Comparison of ENCODE assay signal across 35 cellular contexts in genomic region chr1:198915327-198916231, GRCh38.
DNase-seq lines count a peak whose midpoint lies in the region; ATAC-seq and TF ChIP-seq lines count a peak whose summit lies in the region.
"Had no signal": no experiment of that assay in that cellular context is flagged by ENCODE, and none has a peak within 500 bp of the region (broad histone marks: within the 10 kb centered on the region; RNA-seq: fewer than 3 reads in every experiment).

No MANE protein-coding gene starts in this region.

- no peaks in the 10 kb centered on the region for H3K36me3 Mint-ChIP-seq in natural killer cell
- H3K36me3 Mint-ChIP-seq in activated naive CD4-positive, alpha-beta T cell treated with anti-CD3 and anti-CD28 coated beads for 36 hours (ENCODE audit: low read depth), result peaks cover 8% of the 10 kb centered on the region

- H3K27me3 Mint-ChIP-seq in natural killer cell (ENCODE audit: low read depth in 2 of 2), result no peaks in the 10 kb centered on the region
- no peaks in the 10 kb centered on the region for H3K27me3 Mint-ChIP-seq in activated naive CD4-positive, alpha-beta T cell treated with anti-CD3 and anti-CD28 coated beads for 36 hours (ENCODE audit: low read depth)
- H3K27me3 Mint-ChIP-seq: effector memory CD8-positive, alpha-beta T cell had no signal

- CTCF ChIA-PET in RWPE1 (lab: Yijun Ruan, JAX), result interaction anchor here (0.8 kb wide), 1 partner anchor 11 kb away, joined by 3 read pairs; no protein-coding TSS in a partner anchor
- CTCF ChIA-PET in activated naive CD4-positive, alpha-beta T cell treated with anti-CD3 and anti-CD28 coated beads for 36 hours (lab: Charles Lee), result interaction anchor here (0.6 to 0.7 kb wide), 2 partner anchors 14 to 133 kb away, joined by 3 to 4 read pairs; no protein-coding TSS in a partner anchor

- no peak for ATAC-seq in natural killer cell
- ATAC-seq in sciatic nerve, result no peak
- no peak for ATAC-seq in omental fat pad (ENCODE audit: low FRiP score)
- ATAC-seq: activated naive CD4-positive, alpha-beta T cell treated with anti-CD3 and anti-CD28 coated beads, Interleukin-2, amount 50 U/mL, for 72 hours; effector memory CD8-positive, alpha-beta T cell; esophagus mucosa; K562; left lobe of liver; right cardiac atrium; stimulated activated naive CD8-positive, alpha-beta T cell treated with anti-CD3 and anti-CD28 coated beads, Interleukin-15, Interleukin-2, amounts not matched to agents 100 U/mL and 50 U/mL, for 24 hours had no signal

- peak overlapping the region; percentile 0 for H3K4me3 Mint-ChIP-seq in natural killer cell
- no peak overlapping the region for H3K4me3 Mint-ChIP-seq in activated naive CD4-positive, alpha-beta T cell treated with anti-CD3 and anti-CD28 coated beads for 36 hours
- H3K4me3 Mint-ChIP-seq: effector memory CD8-positive, alpha-beta T cell; H9; neural progenitor cell had no signal

- peaks cover 79 to 86% of the 10 kb centered on the region in 2 donors for H3K4me1 Mint-ChIP-seq in natural killer cell
- peaks cover 47% of the 10 kb centered on the region for H3K4me1 Mint-ChIP-seq in activated naive CD4-positive, alpha-beta T cell treated with anti-CD3 and anti-CD28 coated beads for 36 hours (ENCODE audit: low read depth)
- H3K4me1 Mint-ChIP-seq: neural progenitor cell had no signal

- no peak overlapping the region for H3K27ac ChIP-seq in RWPE1
- H3K27ac ChIP-seq: cardiac muscle cell, coronary artery, neural progenitor cell, spleen, WERI-Rb-1 had no signal

- peak overlapping the region; percentile 91 to 92 for H3K27ac Mint-ChIP-seq in natural killer cell
- H3K27ac Mint-ChIP-seq in activated naive CD4-positive, alpha-beta T cell treated with anti-CD3 and anti-CD28 coated beads for 36 hours, result no peak overlapping the region
- H3K27ac Mint-ChIP-seq: activated naive CD4-positive, alpha-beta T cell treated with anti-CD3 and anti-CD28 coated beads, Interleukin-2, amount 50 U/mL, for 72 hours; activated T-helper 2 cell treated with anti-CD3 and anti-CD28 coated beads, Interferon-gamma antibody, Interleukin-2, Interleukin-4, amounts not matched to agents 10 μg/mL and 5 μg/mL and 100 μg/mL, durations not matched to agents 14 hours and 24 hours and 36 hours; effector memory CD8-positive, alpha-beta T cell; H9; neural progenitor cell had no signal

- DNase-seq in ELR (ENCODE audit: low read depth) (peak; percentile 64), HT-29 (ENCODE audit: low spot score) (peak; percentile 35), RWPE1 (ENCODE audit: low spot score) (peak; percentile 73), natural killer cell (no peak), sciatic nerve (ENCODE audit: low spot score) (no peak), omental fat pad (ENCODE audit: low spot score) (no peak), NCI-H1048 (lab: John Stamatoyannopoulos, UW) (no peak)
- DNase-seq in activated naive CD4-positive, alpha-beta T cell treated with anti-CD3 and anti-CD28 coated beads for 36 hours, result no peak
- DNase-seq: activated CD4-positive, alpha-beta T cell treated with anti-CD3 and anti-CD28 coated beads for 4 hours; C1 segment of cervical spinal cord; effector memory CD8-positive, alpha-beta T cell; H9; head of caudate nucleus; mesenchymal stem cell; MM.1S; NCI-H2029; NCI-H2227 treated with DMSO at 0.1 percent for 48 hours; NCI-H526 treated with DMSO at 0.1 percent for 48 hours; NK-92 treated with Interleukin-12 subunit alpha and Interleukin-12 subunit beta, amount 100 ng/mL, for 24 hours; posterior cingulate gyrus; right cardiac atrium; SHP77; spleen; stimulated activated CD4-positive, alpha-beta T cell treated with anti-CD3 and anti-CD28 coated beads, Interleukin-2, amount 100 ng/mL, for 24 hours; stimulated activated naive CD8-positive, alpha-beta T cell treated with anti-CD3 and anti-CD28 coated beads, Interleukin-15, Interleukin-2, amounts not matched to agents 100 U/mL and 50 U/mL, for 24 hours; T1000; WERI-Rb-1 had no signal

- POLR2A ChIA-PET in RWPE1 (lab: Yijun Ruan, JAX; ENCODE audit: low non-redundant PET), result interaction anchor here (1.2 kb wide), 1 partner anchor 12 kb away, joined by 3 read pairs; no protein-coding TSS in a partner anchor

- intact Hi-C loops in natural killer cell (cut with micrococcal nuclease), result loop anchor here (5.0 kb wide), 1 partner anchor 128 kb away; no protein-coding TSS in a partner anchor
- intact Hi-C loops in sciatic nerve (cut with DNase I), result no loop called here
- intact Hi-C loops in activated naive CD4-positive, alpha-beta T cell treated with anti-CD3 and anti-CD28 coated beads for 36 hours (cut with micrococcal nuclease), result no loop called here

- TF ChIP-seq CTCF in RWPE1 (conservative IDR thresholded peaks at IDR 0.05; ENCODE audit: low read depth) (no peak), natural killer cell (IDR thresholded peaks at IDR 0.05) (no peak), omental fat pad (IDR thresholded peaks at IDR 0.05) (no peak)

- H3K9me3 Mint-ChIP-seq in natural killer cell, result peaks cover 2% of the 10 kb centered on the region in 2 donors
- peaks cover 4% of the 10 kb centered on the region for H3K9me3 Mint-ChIP-seq in activated naive CD4-positive, alpha-beta T cell treated with anti-CD3 and anti-CD28 coated beads for 36 hours
- H3K9me3 Mint-ChIP-seq: effector memory CD8-positive, alpha-beta T cell; H9 had no signal

Comparison
In these comparisons a context has a peak if more than half of its experiments do, and no peak if none do; other contexts are left out.
1. DNase-seq: peak in ELR (single experiment), HT-29 (single experiment) and RWPE1 (single experiment); none in natural killer cell (single experiment), sciatic nerve (single experiment), omental fat pad (single experiment), activated naive CD4-positive, alpha-beta T cell treated with anti-CD3 and anti-CD28 coated beads for 36 hours (single experiment) and NCI-H1048 (single experiment).